In genomic region chr12:48084066-48084465, GRCh38 we compare ENCODE assay signal across 13 cellular contexts. TPM values are rescaled to one million over a fixed set of nuclear protein-coding genes. Genes with fewer than 3 reads are reported as not detected.
A peak's percentile ranks its signal among the peaks of the same experiment; 100 is the strongest.
DNase-seq lines count a peak whose midpoint lies in the region; ATAC-seq and TF ChIP-seq lines count a peak whose summit lies in the region.
"Had no signal": no experiment of that assay in that cellular context is flagged by ENCODE, and none has a peak within 500 bp of the region (broad histone marks: within the 10 kb centered on the region; RNA-seq: fewer than 3 reads in every experiment).

No MANE protein-coding gene starts in this region.

- H3K27ac Mint-ChIP-seq in T-helper 17 cell = peak overlapping the region; percentile 51

- TF ChIP-seq CTCF in gastroesophageal sphincter (IDR thresholded peaks at IDR 0.05) (peak in 3 of 4 experiments; percentile 20 to 49 (median 39)), uterus (IDR thresholded peaks at IDR 0.05) (peak; percentile 16 to 39 (median 38)), WERI-Rb-1 (IDR thresholded peaks at IDR 0.05; ENCODE audit: low read depth, low read length) (no peak)

- H3K4me1 ChIP-seq in gastroesophageal sphincter = no peaks in the 10 kb centered on the region
- no peaks in the 10 kb centered on the region for H3K4me1 ChIP-seq in uterus
- H3K4me1 ChIP-seq: SJCRH30 had no signal

- H3K9me3 ChIP-seq in T-helper 17 cell (ENCODE audit: control insufficient read depth, low read length, poor library complexity, severe bottlenecking) (no peaks in the 10 kb centered on the region), gastroesophageal sphincter (no peaks in the 10 kb centered on the region), uterus (no peaks in the 10 kb centered on the region), WERI-Rb-1 (ENCODE audit: severe bottlenecking) (no peaks in the 10 kb centered on the region)
- H3K9me3 ChIP-seq: SJCRH30 had no signal

- H3K27me3 Mint-ChIP-seq in T-helper 17 cell = no peaks in the 10 kb centered on the region
- H3K27me3 Mint-ChIP-seq: naive B cell had no signal

- intact Hi-C loops in Right ventricle myocardium superior (cut with DNase I) (loop anchor here (2.0 kb wide), 1 partner anchor 81 kb away; no protein-coding TSS in a partner anchor), cardiac septum (cut with DNase I) (no loop called here), uterus (cut with DNase I; ENCODE audit: low total_unique reads) (no loop called here)

- WGBS in gastroesophageal sphincter (ENCODE audit: low coverage in 1 of 2), 2 donors = 14 to 43% methylated on average over 1 of the region's 1 CpG

- no peak for TF ChIP-seq EP300 in gastroesophageal sphincter (IDR thresholded peaks at IDR 0.05)

- H3K36me3 ChIP-seq in gastroesophageal sphincter = peaks cover 3 to 92% of the 10 kb centered on the region in 2 donors
- H3K36me3 ChIP-seq in uterus = no peaks in the 10 kb centered on the region
- H3K36me3 ChIP-seq in WERI-Rb-1 = peaks cover 78% of the 10 kb centered on the region

- H3K27ac ChIP-seq in gastroesophageal sphincter (no peak overlapping the region), uterus (no peak overlapping the region), WERI-Rb-1 (no peak overlapping the region)
- H3K27ac ChIP-seq: HL-60, SJCRH30 had no signal

- no peak overlapping the region for H3K4me3 Mint-ChIP-seq in T-helper 17 cell
- H3K4me3 Mint-ChIP-seq: activated T-cell treated with anti-CD3 and anti-CD28 coated beads, Interleukin-2, amount 50 U/mL, for 4 hours had no signal

- H3K4me3 ChIP-seq in gastroesophageal sphincter (no peak overlapping the region), uterus (no peak overlapping the region), WERI-Rb-1 (ENCODE audit: low read depth, low read length) (no peak overlapping the region)
- H3K4me3 ChIP-seq: SJCRH30 had no signal

- H3K27me3 ChIP-seq in gastroesophageal sphincter (no peaks in the 10 kb centered on the region), uterus (no peaks in the 10 kb centered on the region), WERI-Rb-1 (ENCODE audit: insufficient read depth, low read depth, severe bottlenecking) (no peaks in the 10 kb centered on the region)
- H3K27me3 ChIP-seq: SJCRH30 had no signal

- DNase-seq in Right ventricle myocardium superior (no peak), cardiac septum (ENCODE audit: low spot score) (no peak), T-helper 17 cell (no peak), uterus (no peak), WERI-Rb-1 (no peak)
- no peak for DNase-seq in stimulated activated CD4-positive, alpha-beta T cell treated with anti-CD3 and anti-CD28 coated beads, Interleukin-1b, Interleukin-23, amount 100 ng/mL, for 48 hours
- DNase-seq: activated T-cell treated with anti-CD3 and anti-CD28 coated beads, Interleukin-2, amount 50 U/mL, for 4 hours; DMS153; SJCRH30 had no signal

- peaks cover 3% of the 10 kb centered on the region for H3K36me3 Mint-ChIP-seq in T-helper 17 cell (ENCODE audit: low read depth)

- ATAC-seq in Right ventricle myocardium superior (ENCODE audit: poor library complexity) (peak; percentile 48), T-helper 17 cell (no peak), gastroesophageal sphincter (no peak), HG03159 (IDR thresholded peaks at IDR 0.05; ENCODE audit: unreplicated experiment) (no peak)
- ATAC-seq: activated T-cell treated with anti-CD3 and anti-CD28 coated beads, Interleukin-2, amount 50 U/mL, for 4 hours had no signal

- no peak for TF ChIP-seq POLR2A in gastroesophageal sphincter (IDR thresholded peaks at IDR 0.05)
- TF ChIP-seq POLR2A in uterus (IDR thresholded peaks at IDR 0.05) = no peak

- H3K4me1 Mint-ChIP-seq in T-helper 17 cell = peaks cover 5% of the 10 kb centered on the region

RNA-seq across cellular contexts. Expression of gene SENP1, which starts 21.8 kb away (rescaled TPM):
- 5.1 TPM for total RNA-seq in Right ventricle myocardium superior
- 10.1 TPM for total RNA-seq in cardiac septum
- total RNA-seq in T-helper 17 cell = 10 to 100 TPM; 26.9 to 33.8 TPM
- total RNA-seq in gastroesophageal sphincter = 10 to 100 TPM; 17.3 to 23.8 (median 20.7) TPM
- total RNA-seq in uterus = 10 to 100 TPM; 24.1 to 43.9 (median 32.4) TPM

RNA-seq across cellular contexts. Expression of gene PFKM, which starts 35.1 kb away (rescaled TPM):
- total RNA-seq in Right ventricle myocardium superior = 752 TPM
- total RNA-seq in cardiac septum = 400 TPM
- total RNA-seq in T-helper 17 cell = 10 to 100 TPM; 19.6 to 19.9 TPM
- total RNA-seq in gastroesophageal sphincter = 100 to 1,000 TPM in 1 of 4 donors, 10 to 100 TPM in 3; 64.5 to 105 (median 71.0) TPM
- total RNA-seq in uterus = 100 to 1,000 TPM in 1 of 4 donors, 10 to 100 TPM in 3; 30.9 to 150 (median 70.8) TPM
